13 cellular contexts compared by ENCODE assay signal in the genomic region with DNA sequence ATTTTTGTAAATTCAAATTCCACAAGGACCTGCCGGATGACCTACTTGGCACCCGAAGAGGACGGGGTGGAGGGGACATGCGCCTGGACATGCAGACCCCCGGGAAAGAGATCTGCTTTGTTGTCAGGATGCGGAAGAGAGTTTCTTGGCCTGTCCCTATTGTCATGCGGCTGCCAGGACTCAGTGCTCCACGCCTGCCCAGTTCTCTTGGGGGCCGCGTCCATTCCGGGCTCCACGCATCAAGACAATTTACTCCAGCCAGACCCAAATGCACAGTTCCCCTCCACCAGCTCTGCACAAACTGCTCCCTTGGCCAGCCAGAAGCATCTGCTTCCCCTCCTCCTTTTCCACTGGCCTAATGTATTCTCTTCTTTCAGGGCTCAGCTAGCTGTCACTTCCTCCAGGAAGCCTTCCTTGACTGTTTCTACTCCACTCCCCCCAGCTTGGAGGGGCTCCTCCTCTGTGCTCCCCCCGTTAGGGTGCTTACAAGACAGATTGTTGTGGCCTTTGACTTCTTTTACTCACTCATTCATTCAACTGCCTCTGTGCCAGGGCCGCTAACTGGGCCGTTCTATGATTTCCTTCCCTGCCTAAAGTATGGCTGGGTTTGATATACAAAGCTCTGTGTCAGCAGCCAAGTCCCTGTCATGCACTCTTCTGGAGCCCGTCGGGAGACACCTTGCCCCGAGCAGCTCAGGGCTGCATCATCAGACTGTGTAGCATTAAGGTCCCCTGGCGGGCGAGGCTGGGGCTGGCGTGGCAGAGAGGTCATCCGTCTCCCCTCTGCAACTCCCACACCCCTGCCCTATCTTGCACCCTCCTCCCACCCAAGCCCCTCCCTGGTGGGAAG. TPM values are rescaled to one million over a fixed set of nuclear protein-coding genes. Genes with fewer than 3 reads are reported as not detected.
A peak's percentile ranks its signal among the peaks of the same experiment; 100 is the strongest.
DNase-seq lines count a peak whose midpoint lies in the region; ATAC-seq, FAIRE-seq and TF ChIP-seq lines count a peak whose summit lies in the region.
"Had no signal": no experiment of that assay in that cellular context is flagged by ENCODE, and none has a peak within 500 bp of the region (broad histone marks: within the 10 kb centered on the region; RNA-seq: fewer than 3 reads in every experiment).

No MANE protein-coding gene starts in this region.

- peak overlapping the region; percentile 76 for H3K27ac Mint-ChIP-seq in neural crest cell (ENCODE audit: unreplicated experiment)
- H3K27ac Mint-ChIP-seq: naive thymus-derived CD8-positive, alpha-beta T cell had no signal

- H3K27ac ChIP-seq in foreskin keratinocyte: no peak overlapping the region

- TF ChIP-seq CTCF in GM12872 (IDR thresholded peaks at IDR 0.05; ENCODE audit: insufficient read depth, low read depth, low read length) (0 out of 3 replicates have a peak, but pooled peaks have one; percentile 6), foreskin keratinocyte (conservative IDR thresholded peaks at IDR 0.05) (peak; percentile 32), neural crest cell (conservative IDR thresholded peaks at IDR 0.05) (peak; percentile 20)

- H3K4me1 Mint-ChIP-seq in neural crest cell: peaks cover 14% of the 10 kb centered on the region

- no peaks in the 10 kb centered on the region for H3K36me3 Mint-ChIP-seq in neural crest cell (ENCODE audit: low read depth)
- H3K36me3 Mint-ChIP-seq: naive thymus-derived CD8-positive, alpha-beta T cell had no signal

- DNase-seq in RCC 7860 (ENCODE audit: low spot score): peak; percentile 79
- no peak for DNase-seq in foreskin keratinocyte
- no peak for DNase-seq in neural crest cell (ENCODE audit: low read depth, low spot score)
- DNase-seq in NCI-H524 (lab: John Stamatoyannopoulos, UW): no peak
- DNase-seq in stimulated activated naive CD4-positive, alpha-beta T cell (lab: John Stamatoyannopoulos, UW): no peak
- DNase-seq: activated CD8-positive, alpha-beta memory T cell treated with anti-CD3 and anti-CD28 coated beads, Interleukin-2, amount 50 U/mL, for 48 hours; naive thymus-derived CD8-positive, alpha-beta T cell; NCI-H2081 treated with DMSO at 0.1 percent for 48 hours; SW 1271 had no signal

- H3K9me3 Mint-ChIP-seq in neural crest cell: no peaks in the 10 kb centered on the region
- H3K9me3 Mint-ChIP-seq: naive thymus-derived CD8-positive, alpha-beta T cell had no signal

- H3K4me1 ChIP-seq in foreskin keratinocyte: peaks cover 27% of the 10 kb centered on the region

- H3K4me3 Mint-ChIP-seq in neural crest cell: no peak overlapping the region
- H3K4me3 Mint-ChIP-seq: naive thymus-derived CD8-positive, alpha-beta T cell had no signal

- no peak for FAIRE-seq in RCC 7860 (lab: Jason Lieb, UNC)

- H3K27me3 Mint-ChIP-seq in neural crest cell (ENCODE audit: low read depth): peaks cover 47% of the 10 kb centered on the region

- ATAC-seq in foreskin keratinocyte (peak; percentile 11), GM19452 (IDR thresholded peaks at IDR 0.05; ENCODE audit: unreplicated experiment) (no peak), GM21423 (IDR thresholded peaks at IDR 0.05; ENCODE audit: unreplicated experiment) (no peak)
- ATAC-seq: naive thymus-derived CD8-positive, alpha-beta T cell had no signal

- peaks cover 18% of the 10 kb centered on the region for H3K27me3 ChIP-seq in foreskin keratinocyte

RNA-seq across cellular contexts. Expression of a gene that starts 6.6 kb away (rescaled TPM):
- 1.2 and 2.7 TPM in 2 replicates for total RNA-seq in foreskin keratinocyte
- polyA plus RNA-seq in foreskin keratinocyte: 2.6 and 3.4 TPM in 2 replicates
- 0.23 and 0.45 TPM in 2 replicates for total RNA-seq in neural crest cell
- total RNA-seq: naive thymus-derived CD8-positive, alpha-beta T cell had no signal
- polyA plus RNA-seq: naive thymus-derived CD8-positive, alpha-beta T cell had no signal

RNA-seq across cellular contexts. Expression of a gene that starts 35.8 kb away (rescaled TPM):
- total RNA-seq in foreskin keratinocyte (not detected in 2 replicates), neural crest cell (not detected in 2 replicates)
- polyA plus RNA-seq in foreskin keratinocyte: not detected in 2 replicates
- total RNA-seq: G401; naive thymus-derived CD8-positive, alpha-beta T cell had no signal
- polyA plus RNA-seq: naive thymus-derived CD8-positive, alpha-beta T cell had no signal
